In the genomic region with DNA sequence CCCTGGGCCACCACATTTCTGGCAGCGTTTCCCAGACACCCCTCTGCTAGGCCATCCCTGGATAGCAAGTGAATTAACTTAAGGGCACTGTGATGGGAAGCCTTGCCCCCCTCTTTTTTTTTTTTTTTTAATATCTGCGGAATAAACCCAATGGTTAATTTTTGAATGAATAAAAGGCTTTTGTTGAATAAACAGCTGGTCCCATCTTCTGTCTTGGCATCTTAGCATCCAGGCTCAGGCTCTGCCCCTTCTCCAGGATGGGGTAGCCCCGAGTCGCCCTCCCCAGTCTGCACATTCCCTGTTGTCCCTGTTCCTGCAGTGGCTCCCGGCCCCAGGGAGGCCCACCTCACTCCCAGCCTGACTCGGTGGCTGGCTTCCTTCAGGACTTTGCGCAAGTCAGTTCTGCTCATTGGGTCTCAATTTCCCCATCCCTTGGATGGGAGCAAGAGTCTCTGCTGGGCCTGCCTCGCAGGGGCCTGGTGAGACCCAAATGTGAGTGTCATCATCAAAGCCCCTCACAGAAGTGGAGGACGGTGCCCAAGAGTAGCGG, we compare ENCODE assay signal across 1 cellular context.
TF ChIP-seq lines count a peak whose summit lies in the region.

No MANE protein-coding gene starts in this region.

TF ChIP-seq in HEK293, 187 proteins besides CTCF, POLR2A, EP300 and RAD21 (continued from another document):
- TF ChIP-seq, protein P1, sequence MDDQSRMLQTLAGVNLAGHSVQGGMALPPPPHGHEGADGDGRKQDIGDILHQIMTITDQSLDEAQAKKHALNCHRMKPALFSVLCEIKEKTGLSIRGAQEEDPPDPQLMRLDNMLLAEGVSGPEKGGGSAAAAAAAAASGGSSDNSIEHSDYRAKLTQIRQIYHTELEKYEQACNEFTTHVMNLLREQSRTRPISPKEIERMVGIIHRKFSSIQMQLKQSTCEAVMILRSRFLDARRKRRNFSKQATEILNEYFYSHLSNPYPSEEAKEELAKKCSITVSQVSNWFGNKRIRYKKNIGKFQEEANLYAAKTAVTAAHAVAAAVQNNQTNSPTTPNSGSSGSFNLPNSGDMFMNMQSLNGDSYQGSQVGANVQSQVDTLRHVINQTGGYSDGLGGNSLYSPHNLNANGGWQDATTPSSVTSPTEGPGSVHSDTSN (CRISPR knock-in tag; IDR thresholded peaks at IDR 0.05) = no peak
- TF ChIP-seq, protein P2, sequence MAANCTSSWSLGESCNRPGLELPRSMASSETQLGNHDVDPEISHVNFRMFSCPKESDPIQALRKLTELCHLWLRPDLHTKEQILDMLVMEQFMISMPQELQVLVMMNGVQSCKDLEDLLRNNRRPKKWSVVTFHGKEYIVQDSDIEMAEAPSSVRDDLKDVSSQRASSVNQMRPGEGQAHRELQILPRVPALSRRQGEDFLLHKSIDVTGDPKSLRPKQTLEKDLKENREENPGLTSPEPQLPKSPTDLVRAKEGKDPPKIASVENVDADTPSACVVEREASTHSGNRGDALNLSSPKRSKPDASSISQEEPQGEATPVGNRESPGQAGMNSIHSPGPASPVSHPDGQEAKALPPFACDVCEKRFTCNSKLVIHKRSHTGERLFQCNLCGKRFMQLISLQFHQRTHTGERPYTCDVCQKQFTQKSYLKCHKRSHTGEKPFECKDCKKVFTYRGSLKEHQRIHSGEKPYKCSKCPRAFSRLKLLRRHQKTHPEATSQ (tag by site-specific recombination; IDR thresholded peaks at IDR 0.05) = no peak
- TF ChIP-seq ZNF155 (tag by site-specific recombination; IDR thresholded peaks at IDR 0.05) (no peak), ZXDB (tag by site-specific recombination; IDR thresholded peaks at IDR 0.05) (0 out of 2 replicates have a peak, but pooled peaks have one; percentile 4), ZNF157 (tag by site-specific recombination; IDR thresholded peaks at IDR 0.05) (no peak), OVOL3 (tag by site-specific recombination; IDR thresholded peaks at IDR 0.05) (no peak)
